17 cellular contexts compared by ENCODE assay signal in genomic region chr7:101746311-101746710, GRCh38.
DNase-seq lines count a peak whose midpoint lies in the region; ATAC-seq and TF ChIP-seq lines count a peak whose summit lies in the region.
"Had no signal": no experiment of that assay in that cellular context is flagged by ENCODE, and none has a peak within 500 bp of the region (broad histone marks: within the 10 kb centered on the region; RNA-seq: fewer than 3 reads in every experiment).

No MANE protein-coding gene starts in this region.

- TF ChIP-seq CTCF in dorsolateral prefrontal cortex (IDR thresholded peaks at IDR 0.05 in 54 of 56, conservative IDR thresholded peaks at IDR 0.05 in 2 of 56; ENCODE audit: low read depth in 1 of 56, partially characterized antibody in 56 of 56): no peak

- ATAC-seq in GM18498 (IDR thresholded peaks at IDR 0.05; ENCODE audit: unreplicated experiment) (peak; percentile 47), HG02798 (IDR thresholded peaks at IDR 0.05; ENCODE audit: poor library complexity, unreplicated experiment) (peak; percentile 45)

- peaks cover 0 to 41% (median 3%) of the 10 kb centered on the region in 45 donors for H3K27me3 ChIP-seq in dorsolateral prefrontal cortex

- intact Hi-C loops in dorsolateral prefrontal cortex (cut with DNase I): no loop called here

- no peak overlapping the region for H3K27ac ChIP-seq in dorsolateral prefrontal cortex
- H3K27ac ChIP-seq: prostate gland, skin epidermis had no signal

- DNase-seq in NOMO-1 (lab: John Stamatoyannopoulos, UW; ENCODE audit: unreplicated experiment in 2 of 2): peak; percentile 79 to 80
- DNase-seq in germinal center (ENCODE audit: low spot score): peak; percentile 40
- no peak for DNase-seq in DMS114 treated with DMSO at 0.1 percent for 48 hours (lab: John Stamatoyannopoulos, UW; ENCODE audit: unreplicated experiment)
- DNase-seq in dorsolateral prefrontal cortex: no peak
- no peak for DNase-seq in activated CD4-positive, alpha-beta T cell treated with anti-CD3 and anti-CD28 coated beads, Interleukin-2, amount 50 U/mL, for 48 hours
- no peak for DNase-seq in activated naive CD4-positive, alpha-beta T cell treated with anti-CD3 and anti-CD28 coated beads, Interleukin-2, amount 50 U/mL, for 16 hours
- DNase-seq: dermis blood vessel endothelial cell; foreskin melanocyte; GOT3; NCI-H1436 treated with DMSO at 0.1 percent for 48 hours; NK-92 treated with Interleukin-12 subunit alpha and Interleukin-12 subunit beta, amount 100 ng/mL, for 24 hours; SHP77; stimulated activated CD4-positive, alpha-beta T cell treated with anti-CD3 and anti-CD28 coated beads, Interleukin-4, amount 100 ng/mL, for 4 hours had no signal

- H3K4me3 ChIP-seq in dorsolateral prefrontal cortex: no peak overlapping the region
- H3K4me3 ChIP-seq: prostate gland, skin epidermis had no signal

Comparison
In these comparisons a context has a peak if more than half of its experiments do, and no peak if none do; other contexts are left out.
1. DNase-seq: peak in NOMO-1 (2 of 2) and germinal center (single experiment); none in DMS114 treated with DMSO at 0.1 percent for 48 hours (single experiment), dorsolateral prefrontal cortex (0 of 10), activated CD4-positive, alpha-beta T cell treated with anti-CD3 and anti-CD28 coated beads, Interleukin-2, amount 50 U/mL, for 48 hours (0 of 2) and activated naive CD4-positive, alpha-beta T cell treated with anti-CD3 and anti-CD28 coated beads, Interleukin-2, amount 50 U/mL, for 16 hours (single experiment).